Comparison of ENCODE assay signal across 8 cellular contexts in the genomic region with DNA sequence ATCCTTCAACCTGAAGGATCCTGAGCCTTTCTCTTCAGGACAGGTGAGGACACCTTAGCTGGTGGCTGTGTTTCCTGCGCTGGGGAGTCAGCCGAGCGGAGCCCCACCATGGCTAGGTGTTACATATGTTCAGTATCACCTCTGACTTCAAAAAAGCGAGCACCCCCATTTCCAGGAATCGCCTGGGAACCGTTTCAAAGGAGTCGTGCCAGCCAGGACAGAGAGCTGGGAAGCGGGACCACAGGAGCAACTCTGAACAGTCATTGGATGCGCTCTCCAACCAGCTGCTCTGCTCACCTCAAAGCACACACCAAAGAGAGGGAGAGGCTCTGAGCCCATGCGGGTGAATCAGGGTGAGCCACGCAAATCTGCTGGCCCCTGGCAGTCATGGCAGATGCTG. TPM values are rescaled to one million over a fixed set of nuclear protein-coding genes. Genes with fewer than 3 reads are reported as not detected.
"Had no signal": no experiment of that assay in that cellular context is flagged by ENCODE, and none has a peak within 500 bp of the region (broad histone marks: within the 10 kb centered on the region; RNA-seq: fewer than 3 reads in every experiment).

No MANE protein-coding gene starts in this region.

RNA-seq across cellular contexts. Expression of a gene that starts 24.5 kb away (rescaled TPM):
- total RNA-seq: activated CD4-positive, alpha-beta T cell treated with anti-CD3 and anti-CD28 coated beads, Interleukin-2, amount 10 ng/mL, durations not matched to agents 24 days and 14 days; activated CD8-positive, alpha-beta T cell treated with anti-CD3 and anti-CD28 coated beads for 36 hours; activated naive CD4-positive, alpha-beta T cell treated with anti-CD3 and anti-CD28 coated beads for 36 hours; activated T-cell treated with anti-CD3 and anti-CD28 coated beads, Interleukin-2, amount 50 U/mL, for 4 hours; activated T-helper 1 cell treated with anti-CD3 and anti-CD28 coated beads, Interleukin-12 subunit alpha, Interleukin-12 subunit beta, Interleukin-2, Interleukin-4 antibody, amounts not matched to agents 30 ng/mL and 10 ng/mL and 1 ng/mL, durations not matched to agents 14 hours and 24 hours and 36 hours; MCF 10A; OCI-LY7 had no signal
- polyA plus RNA-seq: IgD-negative memory B cell had no signal
